1 cellular context compared by ENCODE assay signal in genomic region chr11:111743700-111744099, GRCh38.
TF ChIP-seq lines count a peak whose summit lies in the region.

No MANE protein-coding gene starts in this region.

TF ChIP-seq in IMR-90, 13 proteins besides CTCF, POLR2A, EP300 and RAD21:
- TF ChIP-seq ELK1 (IDR thresholded peaks at IDR 0.05; ENCODE audit: borderline replicate concordance, low read depth, low read length) (no peak), FOS (IDR thresholded peaks at IDR 0.05; ENCODE audit: low read depth, low read length) (no peak), MAZ (IDR thresholded peaks at IDR 0.05; ENCODE audit: borderline replicate concordance, low read depth, low read length) (no peak), RCOR1 (IDR thresholded peaks at IDR 0.05; ENCODE audit: insufficient replicate concordance, low read length) (no peak), SMC3 (IDR thresholded peaks at IDR 0.05; ENCODE audit: low read depth, low read length) (no peak), RFX5 (IDR thresholded peaks at IDR 0.05; ENCODE audit: low read depth, low read length) (no peak), MXI1 (IDR thresholded peaks at IDR 0.05; ENCODE audit: borderline replicate concordance, low read depth, low read length) (no peak), CHD1 (IDR thresholded peaks at IDR 0.05; ENCODE audit: low read depth, low read length) (no peak), USF2 (IDR thresholded peaks at IDR 0.05; ENCODE audit: low read depth, low read length) (no peak)
